Comparison of ENCODE assay signal across 1 cellular context in the genomic region with DNA sequence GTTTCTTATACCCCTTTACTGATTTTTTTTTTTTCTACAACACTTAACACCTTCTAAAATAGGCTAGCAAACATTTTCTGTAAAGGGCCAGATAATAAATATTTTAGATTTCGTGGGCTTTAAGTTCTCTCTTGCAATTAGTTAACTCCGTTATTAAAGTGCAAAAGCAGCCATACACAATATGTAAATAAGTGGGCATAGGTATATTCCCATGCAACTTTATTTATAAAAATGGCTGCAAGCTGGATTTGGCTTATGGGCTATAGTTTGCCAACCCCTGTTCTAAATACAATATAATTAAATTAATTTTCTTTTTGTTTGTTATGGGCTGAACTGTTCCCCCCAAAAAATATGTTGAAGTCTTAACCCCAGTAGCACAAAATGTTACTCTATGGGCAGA.
TF ChIP-seq lines count a peak whose summit lies in the region.

No MANE protein-coding gene starts in this region.

TF ChIP-seq in endothelial cell of umbilical vein, 7 proteins besides CTCF, POLR2A, EP300 and RAD21:
- TF ChIP-seq POLR2AphosphoS5 (IDR thresholded peaks at IDR 0.05; ENCODE audit: insufficient read depth, low read depth, low read length): no peak
- TF ChIP-seq MYC (IDR thresholded peaks at IDR 0.05; ENCODE audit: low read depth, low read length): no peak
- TF ChIP-seq FOS (IDR thresholded peaks at IDR 0.05; ENCODE audit: borderline replicate concordance, insufficient read depth, low read length): no peak
- TF ChIP-seq JUN (IDR thresholded peaks at IDR 0.05; ENCODE audit: borderline replicate concordance, insufficient read depth, insufficient read length, low read depth): no peak
- TF ChIP-seq GATA2 (IDR thresholded peaks at IDR 0.05; ENCODE audit: insufficient read depth, insufficient read length, low read depth, low read length): no peak
- no peak for TF ChIP-seq EZH2 (IDR thresholded peaks at IDR 0.05; ENCODE audit: borderline replicate concordance, low read depth, low read length, severe bottlenecking)
- TF ChIP-seq, protein P1, sequence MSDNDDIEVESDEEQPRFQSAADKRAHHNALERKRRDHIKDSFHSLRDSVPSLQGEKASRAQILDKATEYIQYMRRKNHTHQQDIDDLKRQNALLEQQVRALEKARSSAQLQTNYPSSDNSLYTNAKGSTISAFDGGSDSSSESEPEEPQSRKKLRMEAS (IDR thresholded peaks at IDR 0.05; ENCODE audit: insufficient read depth, insufficient read length): no peak
